ENCODE assay signal across 16 cellular contexts in genomic region chr6:68711386-68712000, GRCh38.
DNase-seq lines count a peak whose midpoint lies in the region; ATAC-seq, FAIRE-seq and TF ChIP-seq lines count a peak whose summit lies in the region.
"Had no signal": no experiment of that assay in that cellular context is flagged by ENCODE, and none has a peak within 500 bp of the region (broad histone marks: within the 10 kb centered on the region; RNA-seq: fewer than 3 reads in every experiment).

No MANE protein-coding gene starts in this region.

- no peak overlapping the region for H3K4me2 ChIP-seq in HepG2 (ENCODE audit: low read depth, low read length)
- H3K4me2 ChIP-seq: GM23338 had no signal

- H3K4me3 ChIP-seq in HepG2 (replicated peaks in 1 of 3; ENCODE audit: insufficient read depth in 1 of 3, low read depth in 2 of 3, low read length in 3 of 3): no peak overlapping the region
- H3K4me3 ChIP-seq in right lobe of liver: no peak overlapping the region
- H3K4me3 ChIP-seq in SK-N-MC: no peak overlapping the region
- H3K4me3 ChIP-seq: GM12878, GM23338 had no signal

- no peak overlapping the region for H3K9ac ChIP-seq in HepG2 (ENCODE audit: insufficient read depth, low read depth, low read length)
- H3K9ac ChIP-seq in SK-N-MC (ENCODE audit: insufficient read length): no peak overlapping the region

- TF ChIP-seq EP300 in HepG2 (IDR thresholded peaks at IDR 0.05; ENCODE audit: low read depth in 2 of 2, low read length in 2 of 2) (no peak), HepG2 (CRISPR knock-in tag; IDR thresholded peaks at IDR 0.05; ENCODE audit: borderline replicate concordance) (no peak)

- CTCF ChIA-PET in HepG2 (lab: Yijun Ruan, JAX; ENCODE audit: low intra/inter-chr PET ratio, low total read pairs): no interaction called here

- no peak overlapping the region for H2AFZ ChIP-seq in HepG2 (ENCODE audit: low read length)

- no peak for TF ChIP-seq RAD21 in HepG2 (CRISPR knock-in tag; IDR thresholded peaks at IDR 0.05)

- no peak for DNase-seq in HepG2 (ENCODE audit: low spot score)
- no peak for DNase-seq in right lobe of liver
- no peak for DNase-seq in SK-N-MC (ENCODE audit: low read depth, low spot score)
- peak; percentile 74 for DNase-seq in cerebellar cortex (ENCODE audit: low spot score)
- no peak for DNase-seq in Right ventricle myocardium inferior (ENCODE audit: missing footprints)
- no peak for DNase-seq in D721Med (ENCODE audit: insufficient read length, low spot score)
- DNase-seq: BE2C; CD4-positive, alpha-beta memory T cell; H7 had no signal

- under 1% methylated on average over 2 of the region's 2 CpGs for WGBS in HepG2 (ENCODE audit: low lambda C conversion rate)
- 28% methylated on average over 2 of the region's 2 CpGs for WGBS in right lobe of liver (ENCODE audit: insufficient coverage, low coverage, low lambda C conversion rate, missing lambda C conversion rate)

- no peaks in the 10 kb centered on the region for H4K20me1 ChIP-seq in HepG2 (ENCODE audit: insufficient read depth, low read length)

- FAIRE-seq in HepG2 (lab: Jason Lieb, UNC) (no peak), D721Med (lab: Jason Lieb, UNC) (no peak)
- FAIRE-seq: A204.1, GM12878, GM18507 had no signal

- H3K27me3 ChIP-seq in HepG2 (ENCODE audit: control insufficient read depth in 1 of 2, insufficient read depth in 2 of 2, low read length in 2 of 2) (no peaks in the 10 kb centered on the region), right lobe of liver (no peaks in the 10 kb centered on the region)
- H3K27me3 ChIP-seq: BE2C had no signal

- BruUV-seq in HepG2 (replicated peaks; lab: Mats Ljungman, UMichigan): no TSS peak

- intact Hi-C loops in HepG2 (cut with micrococcal nuclease; ENCODE audit: unreplicated experiment): no loop called here
- intact Hi-C loops in right lobe of liver (cut with DNase I): no loop called here
- intact Hi-C loops in Right ventricle myocardium inferior (cut with DNase I): no loop called here

- no peak for TF ChIP-seq POLR2A in HepG2 (IDR thresholded peaks at IDR 0.05; ENCODE audit: insufficient read depth in 1 of 2, low read depth in 2 of 2, low read length in 2 of 2)
- TF ChIP-seq POLR2A in right lobe of liver (IDR thresholded peaks at IDR 0.05): no peak

- H3K36me3 ChIP-seq in HepG2 (replicated peaks in 1 of 2; ENCODE audit: control insufficient read depth in 1 of 2, insufficient read depth in 2 of 2, low read length in 2 of 2): no peaks in the 10 kb centered on the region
- no peaks in the 10 kb centered on the region for H3K36me3 ChIP-seq in right lobe of liver
- no peaks in the 10 kb centered on the region; the same call in 1 of the 2 replicates for H3K36me3 ChIP-seq in SK-N-MC (ENCODE audit: insufficient read depth, low read length)
- H3K36me3 ChIP-seq: BE2C had no signal

- H3K4me1 ChIP-seq in HepG2 (ENCODE audit: insufficient read depth, low read length) (no peaks in the 10 kb centered on the region), right lobe of liver (no peaks in the 10 kb centered on the region)

- TF ChIP-seq CTCF in HepG2 (CRISPR knock-in tag; IDR thresholded peaks at IDR 0.05) (no peak), right lobe of liver (IDR thresholded peaks at IDR 0.05) (no peak), D721Med (IDR thresholded peaks at IDR 0.05; ENCODE audit: insufficient read depth, missing control alignments) (no peak)

- H3K9me3 ChIP-seq in HepG2 (ENCODE audit: low read length) (no peaks in the 10 kb centered on the region), right lobe of liver (no peaks in the 10 kb centered on the region), SK-N-MC (ENCODE audit: low read depth, low read length) (no peaks in the 10 kb centered on the region)
- H3K9me3 ChIP-seq: BE2C had no signal

- H3K79me2 ChIP-seq in HepG2 (ENCODE audit: insufficient read depth, low read length): no peaks in the 10 kb centered on the region

- H3K27ac ChIP-seq in HepG2 (ENCODE audit: extremely low read length, insufficient read depth, low read length): no peak overlapping the region
- H3K27ac ChIP-seq in right lobe of liver: no peak overlapping the region
- H3K27ac ChIP-seq in SK-N-MC: peak overlapping the region; percentile 94
- H3K27ac ChIP-seq in temporal lobe (ENCODE audit: low read depth, low read length): peak overlapping the region; percentile 62
- H3K27ac ChIP-seq: C4-2B had no signal

- ATAC-seq in HepG2: no peak
- no peak for ATAC-seq in right lobe of liver
- ATAC-seq in Right ventricle myocardium inferior: no peak
- ATAC-seq in GM21526 (IDR thresholded peaks at IDR 0.05; ENCODE audit: low FRiP score, unreplicated experiment): no peak
- ATAC-seq: GM12878, GM23338 had no signal

- in situ Hi-C loops in HepG2 (cut with HindIII; ENCODE audit: extremely low pct_ligation_motif_present, low pct_unique_long_range_greater_than_20kb): no loop called here

- POLR2A ChIA-PET in HepG2 (lab: Yijun Ruan, JAX): no interaction called here

TF ChIP-seq in HepG2, 621 proteins besides CTCF, POLR2A, EP300 and RAD21:
- TF ChIP-seq RFXAP (CRISPR knock-in tag; IDR thresholded peaks at IDR 0.05; ENCODE audit: borderline replicate concordance): no peak
- peak; percentile 74 for TF ChIP-seq MAFF (IDR thresholded peaks at IDR 0.05; ENCODE audit: low read depth, low read length)
- TF ChIP-seq NBN (conservative IDR thresholded peaks at IDR 0.05): no peak
- TF ChIP-seq EHMT2 (IDR thresholded peaks at IDR 0.05; ENCODE audit: borderline replicate concordance, low read depth, low read length): no peak
- no peak for TF ChIP-seq CENPX (CRISPR knock-in tag; IDR thresholded peaks at IDR 0.05)
- TF ChIP-seq MAFK (conservative IDR thresholded peaks at IDR 0.05 in 1 of 2, IDR thresholded peaks at IDR 0.05 in 1 of 2; ENCODE audit: low read length in 2 of 2): peak; percentile 69 to 77
TF ChIP-seq in HepG2: peak in this region for 2.

Comparison
In these comparisons a context has a peak if more than half of its experiments do, and no peak if none do; other contexts are left out.
1. H3K27ac ChIP-seq: peak in SK-N-MC (single experiment) and temporal lobe (single experiment); none in HepG2 (single experiment) and right lobe of liver (0 of 3).